23 cellular contexts compared by ENCODE assay signal in genomic region chr4:6802626-6803025, GRCh38.
"Had no signal": no experiment of that assay in that cellular context is flagged by ENCODE, and none has a peak within 500 bp of the region (broad histone marks: within the 10 kb centered on the region; RNA-seq: fewer than 3 reads in every experiment).

No MANE protein-coding gene starts in this region.

- H3K4me3 Mint-ChIP-seq: activated naive CD4-positive, alpha-beta T cell treated with anti-CD3 and anti-CD28 coated beads, Interleukin-2, amount 50 U/mL, for 24 hours; brain; central memory CD8-positive, alpha-beta T cell had no signal

- H3K9me3 Mint-ChIP-seq: activated naive CD4-positive, alpha-beta T cell treated with anti-CD3 and anti-CD28 coated beads, Interleukin-2, amount 50 U/mL, for 24 hours; brain; central memory CD8-positive, alpha-beta T cell had no signal

- H3K4me3 ChIP-seq: SK-N-MC had no signal

- H3K27ac ChIP-seq: SK-N-MC, VCaP had no signal

- H3K27ac Mint-ChIP-seq: activated naive CD4-positive, alpha-beta T cell treated with anti-CD3 and anti-CD28 coated beads, Interleukin-2, amount 50 U/mL, for 24 hours; brain had no signal

- ATAC-seq: Panc1 had no signal

- DNase-seq: activated CD4-positive, alpha-beta T cell treated with anti-CD3 and anti-CD28 coated beads, Interleukin-2, amount 50 U/mL, for 48 hours; activated CD4-positive, CD25-positive, alpha-beta regulatory T cell; activated effector memory CD4-positive, alpha-beta T cell treated with Interleukin-2 at 50 U/mL for 16 hours; activated naive CD4-positive, alpha-beta T cell; amygdala; Kasumi-1; KBM-7; NCI-H1092; NCI-H1417; NCI-H2029 treated with DMSO at 0.1 percent for 48 hours; NCI-H345; NCI-H510A; NCI-H69; NK-92 treated with Interleukin-12 subunit alpha and Interleukin-12 subunit beta, amount 100 ng/mL, for 24 hours; OCI-M1; RPMI8226; T-helper 1 cell had no signal

- H3K27me3 Mint-ChIP-seq: activated naive CD4-positive, alpha-beta T cell treated with anti-CD3 and anti-CD28 coated beads, Interleukin-2, amount 50 U/mL, for 24 hours; brain; central memory CD8-positive, alpha-beta T cell had no signal
